17 cellular contexts compared by ENCODE assay signal in the genomic region with DNA sequence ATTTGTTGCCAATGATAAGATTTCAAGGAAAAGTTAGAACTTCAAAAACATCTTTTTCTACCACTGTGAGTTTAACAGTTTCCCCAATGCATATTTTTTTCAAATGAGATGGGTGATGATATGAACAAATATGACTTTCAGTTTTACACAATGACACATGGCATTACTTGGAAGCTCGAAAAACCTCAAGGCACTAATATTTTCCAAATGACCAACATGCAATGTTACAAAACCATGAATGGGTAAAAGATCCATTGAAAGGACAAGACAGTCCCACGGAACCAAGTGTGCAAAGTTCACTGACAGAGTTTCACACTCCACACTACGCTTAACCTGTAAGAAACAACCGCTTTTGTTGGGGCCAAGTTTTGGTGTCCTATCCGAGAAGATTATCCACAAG.
DNase-seq lines count a peak whose midpoint lies in the region; ATAC-seq and TF ChIP-seq lines count a peak whose summit lies in the region.
"Had no signal": no experiment of that assay in that cellular context is flagged by ENCODE, and none has a peak within 500 bp of the region (broad histone marks: within the 10 kb centered on the region; RNA-seq: fewer than 3 reads in every experiment).

No MANE protein-coding gene starts in this region.

- no peak overlapping the region for H2AFZ ChIP-seq in mesenchymal stem cell (ENCODE audit: low read depth, low read length)

- no peak overlapping the region for H3K23ac ChIP-seq in mesenchymal stem cell (ENCODE audit: low read length in 2 of 2)

- ATAC-seq in activated naive CD8-positive, alpha-beta T cell treated with anti-CD3 and anti-CD28 coated beads, Interleukin-2, amount 50 U/mL, for 24 hours, result peak; percentile 63
- ATAC-seq: gastrocnemius medialis, HepG2 had no signal

- H3K4me1 ChIP-seq in mesenchymal stem cell (ENCODE audit: control insufficient read depth, insufficient read depth, low read depth, low read length) (no peaks in the 10 kb centered on the region), esophagus squamous epithelium (no peaks in the 10 kb centered on the region)
- H3K4me1 ChIP-seq: adrenal gland, breast epithelium, gastrocnemius medialis had no signal

- H3K27ac Mint-ChIP-seq in activated naive CD8-positive, alpha-beta T cell treated with anti-CD3 and anti-CD28 coated beads, Interleukin-2, amount 50 U/mL, for 24 hours, result peak overlapping the region; percentile 77
- H3K27ac Mint-ChIP-seq in CD14-positive monocyte, result no peak overlapping the region

- H2BK12ac ChIP-seq in mesenchymal stem cell (ENCODE audit: low read length in 2 of 2), result no peak overlapping the region

- peaks cover 14% of the 10 kb centered on the region for H3K9me3 Mint-ChIP-seq in activated naive CD8-positive, alpha-beta T cell treated with anti-CD3 and anti-CD28 coated beads, Interleukin-2, amount 50 U/mL, for 24 hours
- peaks cover 0 to 2% (median 0%) of the 10 kb centered on the region in 7 donors for H3K9me3 Mint-ChIP-seq in CD14-positive monocyte

- no peak overlapping the region for H3K27ac ChIP-seq in mesenchymal stem cell (ENCODE audit: low read length, poor library complexity, severe bottlenecking)
- no peak overlapping the region for H3K27ac ChIP-seq in esophagus squamous epithelium
- H3K27ac ChIP-seq: adrenal gland, breast epithelium, gastrocnemius medialis had no signal

- H3K4ac ChIP-seq in mesenchymal stem cell (ENCODE audit: low read depth in 1 of 2, low read length in 2 of 2), result no peak overlapping the region

- no peak overlapping the region for H3K18ac ChIP-seq in mesenchymal stem cell (ENCODE audit: low read depth in 1 of 2, low read length in 2 of 2)

- DNase-seq in AG10803 (ENCODE audit: low read depth) (peak; percentile 54), GM04503 (ENCODE audit: low read depth) (peak; percentile 27), mesenchymal stem cell (no peak), esophagus squamous epithelium (lab: John Stamatoyannopoulos, UW) (no peak), CD14-positive monocyte (ENCODE audit: low spot score) (no peak), C1 segment of cervical spinal cord (lab: John Stamatoyannopoulos, UW) (no peak)
- no peak for DNase-seq in activated naive CD8-positive, alpha-beta T cell treated with anti-CD3 and anti-CD28 coated beads, Interleukin-2, amount 50 U/mL, for 24 hours
- no peak for DNase-seq in activated CD4-positive, CD25-positive, alpha-beta regulatory T cell (lab: John Stamatoyannopoulos, UW)
- DNase-seq: adrenal gland, DMS79 treated with DMSO at 0.1 percent for 48 hours, gastrocnemius medialis, NCI-H1436 treated with DMSO at 0.1 percent for 48 hours, NCI-H2171, NCI-H526 treated with DMSO at 0.1 percent for 48 hours, nucleus accumbens had no signal

- H2AK5ac ChIP-seq in mesenchymal stem cell (ENCODE audit: low read length, severe bottlenecking), result no peak overlapping the region

- intact Hi-C loops in esophagus squamous epithelium (cut with DNase I), result no loop called here
- intact Hi-C loops in CD14-positive monocyte (cut with micrococcal nuclease), result no loop called here

- H3K79me1 ChIP-seq in mesenchymal stem cell (replicated peaks; ENCODE audit: low read length, poor library complexity, severe bottlenecking), result peaks cover 2% of the 10 kb centered on the region

- no peak overlapping the region for H4K91ac ChIP-seq in mesenchymal stem cell (ENCODE audit: low read length)

- H3K36me3 ChIP-seq in mesenchymal stem cell (ENCODE audit: control insufficient read depth in 1 of 2, insufficient read depth in 2 of 2, low read depth in 1 of 2, low read length in 2 of 2) (no peaks in the 10 kb centered on the region), esophagus squamous epithelium (no peaks in the 10 kb centered on the region)
- H3K36me3 ChIP-seq: adrenal gland, breast epithelium, gastrocnemius medialis had no signal

- H3K27me3 ChIP-seq in mesenchymal stem cell (ENCODE audit: control insufficient read depth in 1 of 2, insufficient read depth in 1 of 2, low read length in 2 of 2) (no peaks in the 10 kb centered on the region), esophagus squamous epithelium (no peaks in the 10 kb centered on the region)
- H3K27me3 ChIP-seq: adrenal gland, breast epithelium, gastrocnemius medialis had no signal

- H3K4me1 Mint-ChIP-seq in activated naive CD8-positive, alpha-beta T cell treated with anti-CD3 and anti-CD28 coated beads, Interleukin-2, amount 50 U/mL, for 24 hours, result peaks cover 16% of the 10 kb centered on the region
- H3K4me1 Mint-ChIP-seq in CD14-positive monocyte, result peaks cover 8% of the 10 kb centered on the region

- TF ChIP-seq CTCF in AG10803 (conservative IDR thresholded peaks at IDR 0.05; ENCODE audit: low read length) (no peak), esophagus squamous epithelium (IDR thresholded peaks at IDR 0.05) (no peak), CD14-positive monocyte (IDR thresholded peaks at IDR 0.05) (no peak)

- H3K9me3 ChIP-seq in mesenchymal stem cell (ENCODE audit: control insufficient read depth, low read length) (no peaks in the 10 kb centered on the region), esophagus squamous epithelium (no peaks in the 10 kb centered on the region)
- H3K9me3 ChIP-seq: adrenal gland, gastrocnemius medialis had no signal

- H3K36me3 Mint-ChIP-seq in activated naive CD8-positive, alpha-beta T cell treated with anti-CD3 and anti-CD28 coated beads, Interleukin-2, amount 50 U/mL, for 24 hours (ENCODE audit: low read depth), result peaks cover 29% of the 10 kb centered on the region
- H3K36me3 Mint-ChIP-seq in CD14-positive monocyte, result peaks cover 13 to 17% of the 10 kb centered on the region in 2 donors

- no peak overlapping the region for H3K14ac ChIP-seq in mesenchymal stem cell (ENCODE audit: low read length in 2 of 2)

- 85% methylated on average over 5 of the region's 5 CpGs for WGBS in mesenchymal stem cell
- 62 to 90% methylated on average over 5 of the region's 5 CpGs for WGBS in esophagus squamous epithelium, 2 donors

- no peak overlapping the region for H2BK120ac ChIP-seq in mesenchymal stem cell (ENCODE audit: low read depth, low read length)

- H3K4me3 Mint-ChIP-seq in activated naive CD8-positive, alpha-beta T cell treated with anti-CD3 and anti-CD28 coated beads, Interleukin-2, amount 50 U/mL, for 24 hours, result no peak overlapping the region
- H3K4me3 Mint-ChIP-seq in CD14-positive monocyte, result no peak overlapping the region

- no peak overlapping the region for H3K4me2 ChIP-seq in mesenchymal stem cell (ENCODE audit: low read length, poor library complexity, severe bottlenecking)

- no peak overlapping the region for H4K8ac ChIP-seq in mesenchymal stem cell (ENCODE audit: low read length)

- H2BK15ac ChIP-seq in mesenchymal stem cell (ENCODE audit: low read depth, poor library complexity, severe bottlenecking), result no peak overlapping the region

- peak overlapping the region; percentile 38 for H3K9ac ChIP-seq in mesenchymal stem cell (ENCODE audit: low read length)

- no peak overlapping the region for H2BK5ac ChIP-seq in mesenchymal stem cell (ENCODE audit: low read depth, low read length, poor library complexity, severe bottlenecking)

- H3K4me3 ChIP-seq in AG10803 (ENCODE audit: low read length), result no peak overlapping the region
- no peak overlapping the region for H3K4me3 ChIP-seq in mesenchymal stem cell (ENCODE audit: insufficient read depth in 1 of 2, low read depth in 1 of 2, low read length in 2 of 2)
- no peak overlapping the region for H3K4me3 ChIP-seq in esophagus squamous epithelium
- H3K4me3 ChIP-seq: adrenal gland, breast epithelium, gastrocnemius medialis had no signal

- TF ChIP-seq POLR2A in esophagus squamous epithelium (IDR thresholded peaks at IDR 0.05), result no peak

- no peaks in the 10 kb centered on the region for H3K27me3 Mint-ChIP-seq in activated naive CD8-positive, alpha-beta T cell treated with anti-CD3 and anti-CD28 coated beads, Interleukin-2, amount 50 U/mL, for 24 hours
- no peaks in the 10 kb centered on the region for H3K27me3 Mint-ChIP-seq in CD14-positive monocyte (ENCODE audit: low read depth in 3 of 3)

Comparison
In these comparisons a context has a peak if more than half of its experiments do, and no peak if none do; other contexts are left out.
1. DNase-seq: peak in AG10803 (single experiment) and GM04503 (single experiment); none in activated naive CD8-positive, alpha-beta T cell treated with anti-CD3 and anti-CD28 coated beads, Interleukin-2, amount 50 U/mL, for 24 hours (single experiment), mesenchymal stem cell (single experiment), esophagus squamous epithelium (single experiment), activated CD4-positive, CD25-positive, alpha-beta regulatory T cell (0 of 4), CD14-positive monocyte (single experiment) and C1 segment of cervical spinal cord (0 of 14).